In genomic region chr12:82691513-82691912, GRCh38 we compare ENCODE assay signal across 30 cellular contexts. TPM values are rescaled to one million over a fixed set of nuclear protein-coding genes. Genes with fewer than 3 reads are reported as not detected.
"Had no signal": no experiment of that assay in that cellular context is flagged by ENCODE, and none has a peak within 500 bp of the region (broad histone marks: within the 10 kb centered on the region; RNA-seq: fewer than 3 reads in every experiment).

No MANE protein-coding gene starts in this region.

- H3K4me2 ChIP-seq: smooth muscle cell had no signal

- H3K4me3 ChIP-seq: colonic mucosa, esophagus squamous epithelium, lower lobe of right lung, mucosa of descending colon, neural progenitor cell, right atrium auricular region, smooth muscle cell, stomach, thyroid gland had no signal

- H3K9ac ChIP-seq: neural progenitor cell, parathyroid adenoma had no signal

- H3K79me2 ChIP-seq: parathyroid adenoma had no signal

- H3K36me3 Mint-ChIP-seq: immature natural killer cell; naive B cell; natural killer cell treated with Interleukin-12 subunit alpha and Interleukin-12 subunit beta and Interleukin-15 and Interleukin-18, amount 100 ng/mL, for 72 hours; stimulated activated effector memory CD8-positive, alpha-beta T cell treated with anti-CD3 and anti-CD28 coated beads, Interleukin-12 subunit alpha, Interleukin-12 subunit beta, amount 100 ng/mL, for 72 hours had no signal

- H3K27me3 ChIP-seq: colonic mucosa, esophagus squamous epithelium, neural progenitor cell, right atrium auricular region, stomach, thyroid gland had no signal

- H3K9me3 Mint-ChIP-seq: dendritic cell treated with granulocyte-macrophage colony-stimulating factor and Interleukin-4, amounts not matched to agents 40 ng/mL and 50 ng/mL, for 4 days; immature natural killer cell; naive B cell; natural killer cell treated with Interleukin-12 subunit alpha and Interleukin-12 subunit beta and Interleukin-15 and Interleukin-18, amount 100 ng/mL, for 72 hours; neural progenitor cell; stimulated activated effector memory CD8-positive, alpha-beta T cell treated with anti-CD3 and anti-CD28 coated beads, Interleukin-12 subunit alpha, Interleukin-12 subunit beta, amount 100 ng/mL, for 72 hours had no signal

- H3K36me3 ChIP-seq: colonic mucosa, neural progenitor cell, right atrium auricular region, thyroid gland had no signal

- ATAC-seq: left ventricle myocardium superior; lower lobe of right lung; mucosa of descending colon; natural killer cell treated with Interleukin-12 subunit alpha and Interleukin-12 subunit beta and Interleukin-15 and Interleukin-18, amount 100 ng/mL, for 72 hours; sciatic nerve; stimulated activated effector memory CD8-positive, alpha-beta T cell treated with anti-CD3 and anti-CD28 coated beads, Interleukin-12 subunit alpha, Interleukin-12 subunit beta, amount 100 ng/mL, for 72 hours had no signal

- H3K27me3 Mint-ChIP-seq: dendritic cell treated with granulocyte-macrophage colony-stimulating factor and Interleukin-4, amounts not matched to agents 40 ng/mL and 50 ng/mL, for 4 days; naive B cell; progenitor cell of endocrine pancreas had no signal

- H3K9me3 ChIP-seq: colonic mucosa, esophagus squamous epithelium, lower lobe of right lung, mucosa of descending colon, right atrium auricular region, stomach, thyroid gland had no signal

- H3K4me3 Mint-ChIP-seq: dendritic cell treated with granulocyte-macrophage colony-stimulating factor and Interleukin-4, amounts not matched to agents 40 ng/mL and 50 ng/mL, for 4 days; immature natural killer cell; naive B cell; natural killer cell treated with Interleukin-12 subunit alpha and Interleukin-12 subunit beta and Interleukin-15 and Interleukin-18, amount 100 ng/mL, for 72 hours; neural progenitor cell; stimulated activated effector memory CD8-positive, alpha-beta T cell treated with anti-CD3 and anti-CD28 coated beads, Interleukin-12 subunit alpha, Interleukin-12 subunit beta, amount 100 ng/mL, for 72 hours had no signal

- H3K4me1 ChIP-seq: colonic mucosa, parathyroid adenoma had no signal

- FAIRE-seq: endometrium, keratinocyte had no signal

- DNase-seq: central memory CD4-positive, alpha-beta T cell; colonic mucosa; effector memory CD4-positive, alpha-beta T cell; erythroblast; esophagus squamous epithelium; foreskin melanocyte; head of caudate nucleus; hippocampal formation; immature natural killer cell; left ventricle myocardium superior; lower lobe of right lung; mucosa of descending colon; naive B cell; stimulated activated CD4-positive, alpha-beta T cell treated with anti-CD3 and anti-CD28 coated beads, Interleukin-12 subunit alpha, Interleukin-12 subunit beta, amount 100 ng/mL, for 4 hours; stimulated activated CD4-positive, alpha-beta T cell treated with anti-CD3 and anti-CD28 coated beads, Interleukin-2, amount 100 ng/mL, for 24 hours; stimulated activated CD4-positive, alpha-beta T cell treated with anti-CD3 and anti-CD28 coated beads, Interleukin-4, amount 100 ng/mL, for 24 hours; stimulated activated naive CD4-positive, alpha-beta T cell treated with Interleukin-2 at 50 U/mL for 16 hours; stomach; thyroid gland had no signal

- H3K27ac Mint-ChIP-seq: dendritic cell treated with granulocyte-macrophage colony-stimulating factor and Interleukin-4, amounts not matched to agents 40 ng/mL and 50 ng/mL, for 4 days; immature natural killer cell; naive B cell; natural killer cell treated with Interleukin-12 subunit alpha and Interleukin-12 subunit beta and Interleukin-15 and Interleukin-18, amount 100 ng/mL, for 72 hours; neural progenitor cell; progenitor cell of endocrine pancreas; stimulated activated effector memory CD8-positive, alpha-beta T cell treated with anti-CD3 and anti-CD28 coated beads, Interleukin-12 subunit alpha, Interleukin-12 subunit beta, amount 100 ng/mL, for 72 hours had no signal

- H3K27ac ChIP-seq: colonic mucosa, esophagus squamous epithelium, lower lobe of right lung, neural progenitor cell, parathyroid adenoma, right atrium auricular region, stomach, thyroid gland had no signal

RNA-seq across cellular contexts. Expression of gene TMTC2, which starts 4.8 kb away (rescaled TPM):
- polyA plus RNA-seq: immature natural killer cell had no signal
